ENCODE assay signal across 8 cellular contexts in genomic region chrX:119870626-119871131, GRCh38. TPM values are rescaled to one million over a fixed set of nuclear protein-coding genes. Genes with fewer than 3 reads are reported as not detected.
DNase-seq lines count a peak whose midpoint lies in the region; ATAC-seq and TF ChIP-seq lines count a peak whose summit lies in the region.

No MANE protein-coding gene starts in this region.

- H3K27ac ChIP-seq in DND-41 (ENCODE audit: low read length) (peak overlapping the region; percentile 98), HCT116 (ENCODE audit: low read depth, low read length) (peak overlapping the region; percentile 94; the same call in 1 of the 2 replicates), OCI-LY7 (ENCODE audit: low read depth, low read length, poor library complexity, severe bottlenecking) (peak overlapping the region; percentile 93), heart right ventricle (peak overlapping the region; percentile 89 to 97 (median 94)), prostate gland (peak overlapping the region; percentile 83 to 89)

- intact Hi-C loops in HCT116 (cut with micrococcal nuclease): no loop called here
- intact Hi-C loops in OCI-LY7 (cut with micrococcal nuclease; ENCODE audit: unreplicated experiment): loop anchor here (2.0 kb wide), 1 partner anchor 18 kb away; the partner anchor contains the start of gene UPF3B
- intact Hi-C loops in heart right ventricle (cut with DNase I): loop anchor here in 7 of 10 donors (1.0 to 10.0 kb wide), 6 partner anchors 17 to 86 kb away; partner anchors contain the start of genes RPL39 (in 5 of the 7) and UPF3B (in 1 of the 7)
- intact Hi-C loops in prostate gland (cut with DNase I): loop anchor here (5.0 to 10.0 kb wide), 2 partner anchors 78 to 266 kb away; partner anchors contain the start of genes NKRF and RPL39

- ATAC-seq in DND-41 (ENCODE audit: insufficient read depth, low read depth) (peak; percentile 55), HCT116 (no peak), heart right ventricle (peak in 7 of 8 donors; percentile 29 to 57 (median 48))

- BruUV-seq in HCT116 (replicated peaks; lab: Mats Ljungman, UMichigan): no TSS peak
- no TSS peak for BruUV-seq in OCI-LY7 (replicated peaks; lab: Mats Ljungman, UMichigan)

- H3K9me2 ChIP-seq in HCT116 (ENCODE audit: insufficient read depth): no peaks in the 10 kb centered on the region
- H3K9me2 ChIP-seq in OCI-LY7 (ENCODE audit: insufficient read depth, low read length): no peaks in the 10 kb centered on the region

- H3K4me1 Mint-ChIP-seq in activated naive CD8-positive, alpha-beta T cell treated with anti-CD3 and anti-CD28 coated beads for 36 hours: peaks cover 7% of the 10 kb centered on the region

- H3K4me1 ChIP-seq in DND-41 (ENCODE audit: insufficient read depth, low read length) (peaks cover 29% of the 10 kb centered on the region), HCT116 (ENCODE audit: control insufficient read depth in 1 of 2, insufficient read depth in 2 of 2, low read length in 2 of 2) (peaks cover 6 to 8% of the 10 kb centered on the region in 2 experiments; a peak in 2 of 4 replicates), OCI-LY7 (ENCODE audit: insufficient read depth, low read length, poor library complexity, severe bottlenecking) (peaks cover 18% of the 10 kb centered on the region), heart right ventricle (peaks cover 0 to 29% (median 8%) of the 10 kb centered on the region in 9 donors), prostate gland (replicated peaks) (no peaks in the 10 kb centered on the region)

- H3K4me3 ChIP-seq in DND-41 (ENCODE audit: low read depth in 1 of 2, low read length in 2 of 2): peak overlapping the region; percentile 61 to 77
- H3K4me3 ChIP-seq in HCT116 (replicated peaks in 1 of 2; ENCODE audit: low read depth in 1 of 2, low read length in 2 of 2): peak overlapping the region; percentile 74 to 80
- peak overlapping the region; percentile 91 for H3K4me3 ChIP-seq in OCI-LY7 (ENCODE audit: low read depth, low read length, poor library complexity, severe bottlenecking)
- H3K4me3 ChIP-seq in heart right ventricle: peak overlapping the region; percentile 50 to 81 (median 68)
- peak overlapping the region; percentile 50 to 54 for H3K4me3 ChIP-seq in prostate gland

- H3K9me3 ChIP-seq in DND-41 (ENCODE audit: insufficient read depth, low read length, severe bottlenecking) (no peaks in the 10 kb centered on the region), HCT116 (ENCODE audit: control insufficient read depth in 1 of 2, insufficient read depth in 1 of 2, low read depth in 1 of 2, low read length in 2 of 2) (no peaks in the 10 kb centered on the region), OCI-LY7 (ENCODE audit: low read length) (no peaks in the 10 kb centered on the region), heart right ventricle (no peaks in the 10 kb centered on the region), prostate gland (no peaks in the 10 kb centered on the region)

- peaks cover 9% of the 10 kb centered on the region for H3K36me3 ChIP-seq in DND-41 (ENCODE audit: insufficient read depth, low read length)
- peaks cover 3 to 4% of the 10 kb centered on the region in 2 experiments; a peak in 1 of 4 replicates for H3K36me3 ChIP-seq in HCT116 (ENCODE audit: control insufficient read depth in 1 of 2, insufficient read depth in 2 of 2, low read length in 2 of 2)
- peaks cover 12% of the 10 kb centered on the region for H3K36me3 ChIP-seq in OCI-LY7 (ENCODE audit: insufficient read depth, low read length)
- peaks cover 0 to 16% (median 0%) of the 10 kb centered on the region in 9 donors for H3K36me3 ChIP-seq in heart right ventricle
- no peaks in the 10 kb centered on the region for H3K36me3 ChIP-seq in prostate gland

- WGBS in heart right ventricle, 2 donors: 0 to 1% methylated on average over 25 of the region's 25 CpGs
- WGBS in prostate gland: 0% methylated on average over 25 of the region's 25 CpGs

- DNase-seq in DND-41: peak; percentile 48
- DNase-seq in HCT116 (ENCODE audit: low read depth, low spot score): no peak
- peak; percentile 55 for DNase-seq in OCI-LY7 (ENCODE audit: low spot score)
- peak; percentile 21 for DNase-seq in activated naive CD8-positive, alpha-beta T cell treated with anti-CD3 and anti-CD28 coated beads for 36 hours
- no peak for DNase-seq in heart right ventricle
- peak; percentile 8 for DNase-seq in prostate gland (ENCODE audit: low spot score)
- no peak for DNase-seq in GM19240 (ENCODE audit: insufficient read length, low spot score)
- no peak for DNase-seq in NCI-H128 (lab: John Stamatoyannopoulos, UW; ENCODE audit: unreplicated experiment)

- RAD21 ChIA-PET in HCT116 (lab: Charles Lee; ENCODE audit: low non-redundant PET in 1 of 2, low total read pairs in 2 of 2, uncharacterized antibody in 2 of 2, unreplicated experiment in 2 of 2): no interaction called here

- no peaks in the 10 kb centered on the region for H3K9me3 Mint-ChIP-seq in activated naive CD8-positive, alpha-beta T cell treated with anti-CD3 and anti-CD28 coated beads for 36 hours

- H3K27me3 ChIP-seq in DND-41 (ENCODE audit: insufficient read depth, low read length, poor library complexity): no peaks in the 10 kb centered on the region
- no peaks in the 10 kb centered on the region for H3K27me3 ChIP-seq in HCT116 (ENCODE audit: insufficient read depth, low read length)
- no peaks in the 10 kb centered on the region for H3K27me3 ChIP-seq in heart right ventricle
- H3K27me3 ChIP-seq in prostate gland (replicated peaks; ENCODE audit: insufficient read depth): no peaks in the 10 kb centered on the region

- H3K79me2 ChIP-seq in DND-41 (ENCODE audit: insufficient read depth, low read length) (peaks cover 61% of the 10 kb centered on the region), HCT116 (ENCODE audit: insufficient read depth, low read length) (peaks cover 39% of the 10 kb centered on the region), OCI-LY7 (ENCODE audit: insufficient read depth, low read depth, low read length) (peaks cover 42% of the 10 kb centered on the region)

- TF ChIP-seq CTCF in DND-41 (IDR thresholded peaks at IDR 0.05; ENCODE audit: borderline replicate concordance, extremely low read depth, low read length, poor library complexity, severe bottlenecking) (peak; percentile 2), HCT116 (IDR thresholded peaks at IDR 0.05 in 2 of 3, conservative IDR thresholded peaks at IDR 0.05 in 1 of 3; ENCODE audit: borderline replicate concordance in 1 of 3, insufficient read depth in 1 of 3, low read depth in 2 of 3, low read length in 2 of 3) (no peak), OCI-LY7 (conservative IDR thresholded peaks at IDR 0.05; ENCODE audit: low read length) (no peak), heart right ventricle (IDR thresholded peaks at IDR 0.05) (no peak), prostate gland (IDR thresholded peaks at IDR 0.05) (no peak)

- peak overlapping the region; percentile 94 for H3K9ac ChIP-seq in DND-41 (ENCODE audit: low read depth, low read length)
- H3K9ac ChIP-seq in HCT116 (ENCODE audit: low read length): peak overlapping the region; percentile 91

- H4K20me1 ChIP-seq in DND-41 (ENCODE audit: insufficient read depth, low read length) (peaks cover 7% of the 10 kb centered on the region; the same call in 1 of the 2 replicates), HCT116 (ENCODE audit: insufficient read depth) (no peaks in the 10 kb centered on the region), OCI-LY7 (ENCODE audit: insufficient read depth, low read length) (peaks cover 4% of the 10 kb centered on the region; the same call in 1 of the 2 replicates)

- H2AFZ ChIP-seq in DND-41 (ENCODE audit: low read depth, low read length): peak overlapping the region; percentile 87
- no peak overlapping the region for H2AFZ ChIP-seq in HCT116 (ENCODE audit: low read depth, low read length, poor library complexity, severe bottlenecking)
- H2AFZ ChIP-seq in OCI-LY7 (ENCODE audit: low read length): peak overlapping the region; percentile 45; the same call in 1 of the 2 replicates

- no peak for TF ChIP-seq RAD21 in HCT116 (IDR thresholded peaks at IDR 0.05; ENCODE audit: low read depth)

- TF ChIP-seq POLR2A in HCT116 (IDR thresholded peaks at IDR 0.05; ENCODE audit: borderline replicate concordance, extremely low read depth, insufficient read depth, insufficient read length) (no peak), prostate gland (IDR thresholded peaks at IDR 0.05) (no peak)

- POLR2A ChIA-PET in HCT116 (lab: Charles Lee) (no interaction called here), OCI-LY7 (lab: Charles Lee) (interaction anchor here (0.5 to 2.7 kb wide), 10 partner anchors 9 to 408 kb away, joined by 3 to 14 read pairs (median 4); partner anchors contain the start of genes RPL39 and UPF3B)

- H3K4me3 Mint-ChIP-seq in activated naive CD8-positive, alpha-beta T cell treated with anti-CD3 and anti-CD28 coated beads for 36 hours: peak overlapping the region; percentile 100

- H3K4me2 ChIP-seq in DND-41 (ENCODE audit: insufficient read depth, low read length) (peak overlapping the region; percentile 72), HCT116 (ENCODE audit: low read length) (peak overlapping the region; percentile 73), OCI-LY7 (ENCODE audit: low read length) (peak overlapping the region; percentile 88)

- peaks cover 17% of the 10 kb centered on the region for H3K36me3 Mint-ChIP-seq in activated naive CD8-positive, alpha-beta T cell treated with anti-CD3 and anti-CD28 coated beads for 36 hours

- CTCF ChIA-PET in HCT116 (lab: Charles Lee): interaction anchor here (1.3 kb wide), 1 partner anchor 17 kb away, joined by 4 read pairs; no protein-coding TSS in a partner anchor
- CTCF ChIA-PET in OCI-LY7 (lab: Charles Lee; ENCODE audit: unreplicated experiment): interaction anchor here (0.6 kb wide), 1 partner anchor 17 kb away, joined by 3 read pairs; no protein-coding TSS in a partner anchor

- no peaks in the 10 kb centered on the region for H3K27me3 Mint-ChIP-seq in activated naive CD8-positive, alpha-beta T cell treated with anti-CD3 and anti-CD28 coated beads for 36 hours

- peak overlapping the region; percentile 100 for H3K27ac Mint-ChIP-seq in activated naive CD8-positive, alpha-beta T cell treated with anti-CD3 and anti-CD28 coated beads for 36 hours

RNA-seq across cellular contexts. Expression of gene RNF113A, which starts 0.9 kb away (rescaled TPM):
- total RNA-seq in HCT116 (2021; ENCODE audit: unreplicated experiment) (8.1 TPM), OCI-LY7 (2022) (25.2 and 26.4 TPM in 2 replicates), heart right ventricle (10 to 100 TPM in 3 of 10 donors, 1 to 10 TPM in 7; 5.6 to 10.9 (median 9.6) TPM), prostate gland (10 to 100 TPM; 10.5 to 13.2 TPM)
- 8.9 and 10.5 TPM in 2 replicates for polyA plus RNA-seq in HCT116 (2012)
- 32.8 and 37.4 TPM in 2 replicates for total RNA-seq in OCI-LY7 (2014; rRNA removed; shearing (Covaris generic))
- total RNA-seq in activated naive CD8-positive, alpha-beta T cell treated with anti-CD3 and anti-CD28 coated beads for 36 hours: 10 to 100 TPM; 28.2 to 28.4 TPM
- polyA plus RNA-seq in heart right ventricle: 10 to 100 TPM; 12.6 to 13.8 TPM

RNA-seq across cellular contexts. Expression of gene NDUFA1, which starts 1.0 kb away (rescaled TPM):
- total RNA-seq in HCT116 (2021; ENCODE audit: unreplicated experiment): 92.2 TPM
- polyA plus RNA-seq in HCT116 (2012): 113 and 139 TPM in 2 replicates
- 61.3 and 82.1 TPM in 2 replicates for total RNA-seq in OCI-LY7 (2014; rRNA removed; shearing (Covaris generic))
- total RNA-seq in OCI-LY7 (2022): 66.7 and 86.3 TPM in 2 replicates
- 10 to 100 TPM; 93.8 to 95.1 TPM for total RNA-seq in activated naive CD8-positive, alpha-beta T cell treated with anti-CD3 and anti-CD28 coated beads for 36 hours
- total RNA-seq in heart right ventricle: 100 to 1,000 TPM; 395 to 638 (median 548) TPM
- 1,000 to 10,000 TPM in 1 of 2 donors, 100 to 1,000 TPM in 1; 486 to 2,208 TPM for polyA plus RNA-seq in heart right ventricle
- total RNA-seq in prostate gland: 10 to 100 TPM; 54.6 to 96.5 TPM

RNA-seq across cellular contexts. Expression of gene UPF3B, which starts 17.9 kb away (rescaled TPM):
- total RNA-seq in HCT116 (2021; ENCODE audit: unreplicated experiment) (11.9 TPM), OCI-LY7 (2022) (25.1 and 25.5 TPM in 2 replicates), heart right ventricle (1 to 10 TPM; 2.4 to 3.8 (median 2.9) TPM), prostate gland (1 to 10 TPM; 3.9 to 5.2 TPM)
- polyA plus RNA-seq in HCT116 (2012): 8.3 and 10.3 TPM in 2 replicates
- total RNA-seq in OCI-LY7 (2014; rRNA removed; shearing (Covaris generic)): 8.7 and 10.8 TPM in 2 replicates
- total RNA-seq in activated naive CD8-positive, alpha-beta T cell treated with anti-CD3 and anti-CD28 coated beads for 36 hours: 10 to 100 TPM; 21.0 to 21.2 TPM
- polyA plus RNA-seq in heart right ventricle: 10 to 100 TPM in 1 of 2 donors, 1 to 10 TPM in 1; 6.4 to 15.1 TPM

RNA-seq across cellular contexts. Expression of gene AKAP14, which starts 25.0 kb away (rescaled TPM):
- total RNA-seq in HCT116 (2021; ENCODE audit: unreplicated experiment) (not detected), OCI-LY7 (2022) (not detected in 2 replicates), heart right ventricle (not detected), prostate gland (1 to 10 TPM in 1 of 2 donors, not detected in 1; 1.4 TPM)
- polyA plus RNA-seq in HCT116 (2012): not detected in 2 replicates
- not detected in 2 replicates for total RNA-seq in OCI-LY7 (2014; rRNA removed; shearing (Covaris generic))
- total RNA-seq in activated naive CD8-positive, alpha-beta T cell treated with anti-CD3 and anti-CD28 coated beads for 36 hours: not detected
- not detected for polyA plus RNA-seq in heart right ventricle

Comparison
In these comparisons a context has a peak if more than half of its experiments do, and no peak if none do; other contexts are left out.
1. DNase-seq: peak in DND-41 (single experiment), OCI-LY7 (single experiment), activated naive CD8-positive, alpha-beta T cell treated with anti-CD3 and anti-CD28 coated beads for 36 hours (single experiment) and prostate gland (single experiment); none in HCT116 (single experiment), heart right ventricle (0 of 2), GM19240 (single experiment) and NCI-H128 (single experiment).
2. Peak in every context shown above with its lines, with median percentiles within 50 percentile points of each other: H3K27ac ChIP-seq, H3K4me2 ChIP-seq and H3K4me3 ChIP-seq.